ENCODE assay signal across 8 cellular contexts in the genomic region with DNA sequence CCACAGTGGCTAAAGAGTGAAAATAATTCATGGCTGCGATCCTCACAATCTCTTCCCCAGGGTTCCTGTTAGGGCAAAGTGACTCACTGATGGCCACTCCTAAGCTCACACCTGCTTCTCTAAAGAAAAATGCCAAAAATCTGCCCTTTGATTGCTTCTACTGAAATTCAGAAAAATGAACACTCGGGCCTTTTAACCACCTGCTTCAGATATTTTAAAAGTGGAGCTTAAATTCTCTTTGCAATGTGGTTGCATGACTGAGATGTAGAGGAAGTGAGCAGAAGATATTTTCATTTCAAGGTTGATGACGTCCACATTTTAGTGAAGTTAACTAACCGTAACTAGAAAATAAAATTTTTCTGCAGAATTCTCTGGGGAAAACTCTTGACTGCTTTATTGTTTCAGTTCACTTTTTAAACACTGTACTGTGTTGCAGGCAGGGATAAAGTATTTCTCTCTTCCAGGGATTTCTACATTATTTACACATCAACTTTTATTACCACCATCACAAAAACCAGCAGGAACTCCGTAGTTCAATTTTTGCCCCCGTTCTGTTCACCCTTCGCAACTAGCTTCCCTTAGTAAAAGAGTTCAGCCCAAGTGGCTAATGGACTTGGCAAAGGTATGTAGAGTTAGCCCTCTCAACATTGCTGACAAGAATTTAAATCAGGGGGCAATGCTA. TPM values are rescaled to one million over a fixed set of nuclear protein-coding genes. Genes with fewer than 3 reads are reported as not detected.
DNase-seq lines count a peak whose midpoint lies in the region; ATAC-seq, FAIRE-seq and TF ChIP-seq lines count a peak whose summit lies in the region.

No MANE protein-coding gene starts in this region.

- DNase-seq in CD8-positive, alpha-beta memory T cell = peak in 2 of 5 donors; percentile 28 to 61
- DNase-seq in kidney (no peak), NCI-H1436 treated with DMSO at 0.1 percent for 48 hours (lab: John Stamatoyannopoulos, UW) (no peak), HTR-8/SVneo (ENCODE audit: insufficient read length, low spot score) (no peak), HK-2 (ENCODE audit: unreplicated experiment) (no peak)

- no peaks in the 10 kb centered on the region for H3K9me3 Mint-ChIP-seq in CD8-positive, alpha-beta memory T cell
- no peaks in the 10 kb centered on the region for H3K9me3 Mint-ChIP-seq in activated T-helper 17 cell treated with anti-CD3 and anti-CD28 coated beads, Interleukin-2, amount 50 U/mL, for 72 hours

- no peaks in the 10 kb centered on the region for H3K27me3 Mint-ChIP-seq in CD8-positive, alpha-beta memory T cell
- H3K27me3 Mint-ChIP-seq in activated T-helper 17 cell treated with anti-CD3 and anti-CD28 coated beads, Interleukin-2, amount 50 U/mL, for 72 hours = no peaks in the 10 kb centered on the region

- no peak overlapping the region for H3K9ac ChIP-seq in kidney (ENCODE audit: low read length in 2 of 2)

- peak overlapping the region; percentile 13 for H3K27ac ChIP-seq in CD8-positive, alpha-beta memory T cell (ENCODE audit: low read depth, low read length)
- H3K27ac ChIP-seq in kidney (ENCODE audit: low read depth in 2 of 2, low read length in 2 of 2) = peak overlapping the region in 1 of 2 donors; percentile 10

- H3K4me3 ChIP-seq in CD8-positive, alpha-beta memory T cell (ENCODE audit: low read length) = peak overlapping the region; percentile 17
- H3K4me3 ChIP-seq in kidney (ENCODE audit: low read length in 2 of 2) = peak overlapping the region; percentile 36 to 43

- POLR2A ChIA-PET in CD8-positive, alpha-beta memory T cell (lab: Charles Lee) = interaction anchor here (0.5 to 2.6 kb wide), 9 partner anchors 8 to 163 kb away, joined by 4 to 16 read pairs (median 5); partner anchors contain the start of genes DDIAS, PCF11, PRCP and RAB30

- H3K36me3 ChIP-seq in CD8-positive, alpha-beta memory T cell (ENCODE audit: insufficient read depth, low read length) = no peaks in the 10 kb centered on the region
- H3K36me3 ChIP-seq in kidney (ENCODE audit: control insufficient read depth in 1 of 2, insufficient read depth in 2 of 2, low read length in 2 of 2) = no peaks in the 10 kb centered on the region

- intact Hi-C loops in kidney (cut with DNase I) = no loop called here

- peak overlapping the region; percentile 74 to 98 (median 93) for H3K27ac Mint-ChIP-seq in CD8-positive, alpha-beta memory T cell
- peak overlapping the region; percentile 82 for H3K27ac Mint-ChIP-seq in activated T-helper 17 cell treated with anti-CD3 and anti-CD28 coated beads, Interleukin-2, amount 50 U/mL, for 72 hours

- FAIRE-seq in kidney (lab: Jason Lieb, UNC) = no peak
- no peak for FAIRE-seq in HTR-8/SVneo (lab: Jason Lieb, UNC)

- H3K4me3 Mint-ChIP-seq in CD8-positive, alpha-beta memory T cell = peak overlapping the region; percentile 81 to 93 (median 88)
- peak overlapping the region; percentile 75 for H3K4me3 Mint-ChIP-seq in activated T-helper 17 cell treated with anti-CD3 and anti-CD28 coated beads, Interleukin-2, amount 50 U/mL, for 72 hours

- no peaks in the 10 kb centered on the region for H3K9me3 ChIP-seq in CD8-positive, alpha-beta memory T cell (ENCODE audit: low read length)
- no peaks in the 10 kb centered on the region for H3K9me3 ChIP-seq in kidney (ENCODE audit: control insufficient read depth in 1 of 2, low read length in 2 of 2)

- ATAC-seq in GM19328 (IDR thresholded peaks at IDR 0.05; ENCODE audit: unreplicated experiment) = peak; percentile 54
- ATAC-seq in HG03175 (IDR thresholded peaks at IDR 0.05; ENCODE audit: unreplicated experiment) = peak; percentile 76
- ATAC-seq in activated T-helper 17 cell treated with anti-CD3 and anti-CD28 coated beads, Interleukin-2, amount 50 U/mL, for 72 hours (replicated peaks) = peak; percentile 67

- no peak for TF ChIP-seq CTCF in kidney (IDR thresholded peaks at IDR 0.05; ENCODE audit: borderline replicate concordance, extremely low read depth, insufficient read depth)

- H3K4me1 ChIP-seq in CD8-positive, alpha-beta memory T cell (ENCODE audit: insufficient read depth, low read length) = peaks cover 16% of the 10 kb centered on the region
- H3K4me1 ChIP-seq in kidney (ENCODE audit: control insufficient read depth in 1 of 2, insufficient read depth in 1 of 2, low read depth in 1 of 2, low read length in 2 of 2) = peaks cover 0 to 3% of the 10 kb centered on the region in 2 donors

- CTCF ChIA-PET in CD8-positive, alpha-beta memory T cell (lab: Charles Lee) = interaction anchor here (0.6 to 1.3 kb wide), 7 partner anchors 9 to 217 kb away, joined by 3 to 7 read pairs (median 3); partner anchors contain the start of genes DDIAS and RAB30

- no peaks in the 10 kb centered on the region for H3K27me3 ChIP-seq in CD8-positive, alpha-beta memory T cell (ENCODE audit: insufficient read depth, low read length, poor library complexity, severe bottlenecking)

- peaks cover 4 to 9% (median 5%) of the 10 kb centered on the region in 3 donors for H3K36me3 Mint-ChIP-seq in CD8-positive, alpha-beta memory T cell
- H3K36me3 Mint-ChIP-seq in activated T-helper 17 cell treated with anti-CD3 and anti-CD28 coated beads, Interleukin-2, amount 50 U/mL, for 72 hours (ENCODE audit: low read depth) = no peaks in the 10 kb centered on the region

- H3K4me1 Mint-ChIP-seq in CD8-positive, alpha-beta memory T cell = peaks cover 24 to 45% (median 39%) of the 10 kb centered on the region in 3 donors
- H3K4me1 Mint-ChIP-seq in activated T-helper 17 cell treated with anti-CD3 and anti-CD28 coated beads, Interleukin-2, amount 50 U/mL, for 72 hours = peaks cover 22% of the 10 kb centered on the region

RNA-seq across cellular contexts. Expression of gene RAB30, which starts 8.5 kb away (rescaled TPM):
- total RNA-seq in CD8-positive, alpha-beta memory T cell = 10 to 100 TPM; 15.7 to 17.1 TPM
- 5.1 TPM for polyA plus RNA-seq in CD8-positive, alpha-beta memory T cell
- 1 to 10 TPM; 7.0 to 8.7 TPM for total RNA-seq in activated T-helper 17 cell treated with anti-CD3 and anti-CD28 coated beads, Interleukin-2, amount 50 U/mL, for 72 hours
- total RNA-seq in kidney = 15.2 TPM
- 3.1 TPM for polyA plus RNA-seq in kidney (ENCODE audit: insufficient read depth, low read depth, low replicate concordance)
